Comparison of ENCODE assay signal across 11 cellular contexts in genomic region chr3:11835028-11835639, GRCh38. TPM values are rescaled to one million over a fixed set of nuclear protein-coding genes. Genes with fewer than 3 reads are reported as not detected.
A peak's percentile ranks its signal among the peaks of the same experiment; 100 is the strongest.
DNase-seq lines count a peak whose midpoint lies in the region; ATAC-seq, FAIRE-seq and TF ChIP-seq lines count a peak whose summit lies in the region.
"Had no signal": no experiment of that assay in that cellular context is flagged by ENCODE, and none has a peak within 500 bp of the region (broad histone marks: within the 10 kb centered on the region; RNA-seq: fewer than 3 reads in every experiment).

No MANE protein-coding gene starts in this region.

- no peak for ATAC-seq in HG02870 (IDR thresholded peaks at IDR 0.05; ENCODE audit: unreplicated experiment)

- peaks cover 4% of the 10 kb centered on the region for H3K4me1 ChIP-seq in suprapubic skin
- H3K4me1 ChIP-seq: BLaER1 had no signal

- H3K4me3 ChIP-seq in suprapubic skin: no peak overlapping the region
- H3K4me3 ChIP-seq: BLaER1 had no signal

- no peak for TF ChIP-seq EP300 in suprapubic skin (IDR thresholded peaks at IDR 0.05)

- H3K27ac ChIP-seq in suprapubic skin: no peak overlapping the region
- H3K27ac ChIP-seq: BLaER1 had no signal

- no peak for TF ChIP-seq CTCF in suprapubic skin (IDR thresholded peaks at IDR 0.05)

- H3K9me3 ChIP-seq in suprapubic skin: no peaks in the 10 kb centered on the region

- no peak for TF ChIP-seq POLR2A in suprapubic skin (IDR thresholded peaks at IDR 0.05)

- H3K36me3 ChIP-seq in suprapubic skin: peaks cover 61% of the 10 kb centered on the region

- FAIRE-seq in endometrium (lab: Jason Lieb, UNC): peak; percentile 90

- peak; percentile 21 for DNase-seq in DMS53 (lab: John Stamatoyannopoulos, UW)
- no peak for DNase-seq in DMS53 treated with DMSO at 0.1 percent for 48 hours (lab: John Stamatoyannopoulos, UW; ENCODE audit: unreplicated experiment)
- peak; percentile 0 for DNase-seq in NCI-H446 treated with DMSO at 0.1 percent for 48 hours (lab: John Stamatoyannopoulos, UW)
- DNase-seq in pons (ENCODE audit: low spot score): peak; percentile 58
- DNase-seq in NCI-H128 (lab: John Stamatoyannopoulos, UW; ENCODE audit: unreplicated experiment): no peak
- DNase-seq in suprapubic skin (ENCODE audit: low spot score in 2 of 2): no peak
- DNase-seq: activated T-cell treated with anti-CD3 and anti-CD28 coated beads, Interleukin-2, amount 50 U/mL, for 24 hours; naive B cell had no signal

- no peaks in the 10 kb centered on the region for H3K27me3 ChIP-seq in suprapubic skin
- H3K27me3 ChIP-seq: BLaER1 had no signal

RNA-seq across cellular contexts. Expression of gene TAMM41, which starts 11.6 kb away (rescaled TPM):
- total RNA-seq in suprapubic skin: 10 to 100 TPM in 2 of 4 donors, 1 to 10 TPM in 2; 9.2 to 36.6 (median 15.1) TPM

Comparison
In these comparisons a context has a peak if more than half of its experiments do, and no peak if none do; other contexts are left out.
1. DNase-seq: peak in DMS53 (single experiment), NCI-H446 treated with DMSO at 0.1 percent for 48 hours (single experiment) and pons (single experiment); none in DMS53 treated with DMSO at 0.1 percent for 48 hours (single experiment), NCI-H128 (single experiment) and suprapubic skin (0 of 2).